In genomic region chr18:9047715-9048114, GRCh38 we compare ENCODE assay signal across 1 cellular context.
A peak's percentile ranks its signal among the peaks of the same experiment; 100 is the strongest.
TF ChIP-seq lines count a peak whose summit lies in the region.

No MANE protein-coding gene starts in this region.

TF ChIP-seq in HepG2, 621 proteins besides CTCF, POLR2A, EP300 and RAD21:
- TF ChIP-seq TRAFD1 (CRISPR knock-in tag; IDR thresholded peaks at IDR 0.05; ENCODE audit: borderline replicate concordance), result no peak
- TF ChIP-seq STAG1 (CRISPR knock-in tag; IDR thresholded peaks at IDR 0.05), result peak; percentile 39
- TF ChIP-seq ZNF484 (CRISPR knock-in tag; IDR thresholded peaks at IDR 0.05; ENCODE audit: borderline replicate concordance, low read depth), result peak; percentile 93; the same call in 1 of the 2 replicates
